10 cellular contexts compared by ENCODE assay signal in genomic region chr6:149331043-149331807, GRCh38. TPM values are rescaled to one million over a fixed set of nuclear protein-coding genes. Genes with fewer than 3 reads are reported as not detected.
DNase-seq lines count a peak whose midpoint lies in the region; ATAC-seq, FAIRE-seq and TF ChIP-seq lines count a peak whose summit lies in the region.
"Had no signal": no experiment of that assay in that cellular context is flagged by ENCODE, and none has a peak within 500 bp of the region (broad histone marks: within the 10 kb centered on the region; RNA-seq: fewer than 3 reads in every experiment).

No MANE protein-coding gene starts in this region.

- CTCF ChIA-PET in activated CD8-positive, alpha-beta T cell treated with anti-CD3 and anti-CD28 coated beads for 36 hours (lab: Charles Lee), result interaction anchor here (1.3 to 3.1 kb wide), 2 partner anchors 9 to 101 kb away, joined by 3 to 13 read pairs; no protein-coding TSS in a partner anchor

- H3K27me3 ChIP-seq in ACC112 (ENCODE audit: insufficient read depth, low read length) (no peaks in the 10 kb centered on the region), prostate gland (replicated peaks; ENCODE audit: insufficient read depth) (no peaks in the 10 kb centered on the region), testis (no peaks in the 10 kb centered on the region)

- H3K4me1 ChIP-seq in ACC112 (ENCODE audit: control insufficient read depth, insufficient read depth, low read length, unreplicated experiment), result peaks cover 52% of the 10 kb centered on the region
- H3K4me1 ChIP-seq in prostate gland (replicated peaks), result peaks cover 2% of the 10 kb centered on the region
- H3K4me1 ChIP-seq in testis, result peaks cover 23% of the 10 kb centered on the region

- H3K79me2 ChIP-seq in ACC112 (ENCODE audit: control insufficient read depth, insufficient read depth, low read length, unreplicated experiment), result peaks cover 97% of the 10 kb centered on the region

- H3K9me3 Mint-ChIP-seq in activated CD8-positive, alpha-beta T cell treated with anti-CD3 and anti-CD28 coated beads for 36 hours, result no peaks in the 10 kb centered on the region
- H3K9me3 Mint-ChIP-seq: H9 had no signal

- no peak for TF ChIP-seq CTCF in activated CD8-positive, alpha-beta T cell treated with anti-CD3 and anti-CD28 coated beads for 36 hours (IDR thresholded peaks at IDR 0.05)
- TF ChIP-seq CTCF in GM10266 (IDR thresholded peaks at IDR 0.05; ENCODE audit: control insufficient read depth, insufficient read depth, low read depth, missing control alignments) (no peak), prostate gland (IDR thresholded peaks at IDR 0.05) (no peak), testis (IDR thresholded peaks at IDR 0.05) (no peak)

- peak overlapping the region; percentile 72 for H3K27ac Mint-ChIP-seq in activated CD8-positive, alpha-beta T cell treated with anti-CD3 and anti-CD28 coated beads for 36 hours

- 31% methylated on average over 2 of the region's 2 CpGs for WGBS in prostate gland
- 40 to 86% methylated on average over 2 of the region's 2 CpGs for WGBS in testis, 2 donors

- H3K27ac ChIP-seq in ACC112 (ENCODE audit: low read depth, low read length) (peak overlapping the region; percentile 20), prostate gland (no peak overlapping the region), testis (no peak overlapping the region)
- H3K27ac ChIP-seq: KMS-11 had no signal

- TF ChIP-seq POLR2A in prostate gland (IDR thresholded peaks at IDR 0.05) (no peak), testis (IDR thresholded peaks at IDR 0.05) (no peak)

- DNase-seq in GM19239 (ENCODE audit: insufficient read length, low spot score), result no peak
- DNase-seq in activated CD8-positive, alpha-beta T cell treated with anti-CD3 and anti-CD28 coated beads for 36 hours, result no peak
- DNase-seq in fibroblast of peridontal ligament (ENCODE audit: extremely low read depth), result peak; percentile 58
- no peak for DNase-seq in GM10266 (ENCODE audit: extremely low spot score)
- DNase-seq in DMS53 treated with DMSO at 0.1 percent for 48 hours (lab: John Stamatoyannopoulos, UW; ENCODE audit: unreplicated experiment), result no peak
- no peak for DNase-seq in prostate gland (ENCODE audit: low spot score)
- no peak for DNase-seq in testis
- DNase-seq: H9 had no signal

- H3K27me3 Mint-ChIP-seq in activated CD8-positive, alpha-beta T cell treated with anti-CD3 and anti-CD28 coated beads for 36 hours, result no peaks in the 10 kb centered on the region

- intact Hi-C loops in activated CD8-positive, alpha-beta T cell treated with anti-CD3 and anti-CD28 coated beads for 36 hours (cut with micrococcal nuclease), result no loop called here
- intact Hi-C loops in prostate gland (cut with DNase I) (no loop called here), testis (cut with DNase I; ENCODE audit: low total_unique reads) (no loop called here)

- peaks cover 48% of the 10 kb centered on the region for H3K36me3 Mint-ChIP-seq in activated CD8-positive, alpha-beta T cell treated with anti-CD3 and anti-CD28 coated beads for 36 hours (ENCODE audit: low read depth)

- peaks cover 90% of the 10 kb centered on the region for H3K4me1 Mint-ChIP-seq in activated CD8-positive, alpha-beta T cell treated with anti-CD3 and anti-CD28 coated beads for 36 hours (ENCODE audit: low read depth)

- FAIRE-seq in GM19239 (lab: Jason Lieb, UNC), result peak; percentile 48

- POLR2A ChIA-PET in activated CD8-positive, alpha-beta T cell treated with anti-CD3 and anti-CD28 coated beads for 36 hours (lab: Charles Lee), result no interaction called here

- H3K9me3 ChIP-seq in prostate gland (no peaks in the 10 kb centered on the region), testis (no peaks in the 10 kb centered on the region)

- no peaks in the 10 kb centered on the region for H3K36me3 ChIP-seq in ACC112 (ENCODE audit: insufficient read depth, low read length)
- H3K36me3 ChIP-seq in prostate gland, result no peaks in the 10 kb centered on the region
- no peaks in the 10 kb centered on the region for H3K36me3 ChIP-seq in testis (ENCODE audit: low read depth, missing control alignments)

- H3K4me3 Mint-ChIP-seq in activated CD8-positive, alpha-beta T cell treated with anti-CD3 and anti-CD28 coated beads for 36 hours, result peak overlapping the region; percentile 8
- H3K4me3 Mint-ChIP-seq: H9 had no signal

- no peak overlapping the region for H2AFZ ChIP-seq in ACC112 (ENCODE audit: low read length, unreplicated experiment)

- H3K4me3 ChIP-seq in ACC112 (ENCODE audit: low read depth, low read length) (no peak overlapping the region), prostate gland (no peak overlapping the region), testis (no peak overlapping the region)

- ATAC-seq in activated CD8-positive, alpha-beta T cell treated with anti-CD3 and anti-CD28 coated beads for 36 hours, result no peak

RNA-seq across cellular contexts. Expression of gene TAB2, which starts 13.7 kb away (rescaled TPM):
- 10 to 100 TPM; 64.8 to 69.1 TPM for total RNA-seq in activated CD8-positive, alpha-beta T cell treated with anti-CD3 and anti-CD28 coated beads for 36 hours
- 10 to 100 TPM; 58.8 to 66.3 TPM for total RNA-seq in prostate gland
- total RNA-seq in testis, result 10 to 100 TPM; 61.0 to 84.7 TPM
- polyA plus RNA-seq in testis (ENCODE audit: insufficient read depth, low read depth, low replicate concordance), result 45.1 TPM
